ENCODE assay signal across 21 cellular contexts in genomic region chr7:1926908-1927306, GRCh38.
DNase-seq lines count a peak whose midpoint lies in the region; ATAC-seq, FAIRE-seq and TF ChIP-seq lines count a peak whose summit lies in the region.
"Had no signal": no experiment of that assay in that cellular context is flagged by ENCODE, and none has a peak within 500 bp of the region (broad histone marks: within the 10 kb centered on the region; RNA-seq: fewer than 3 reads in every experiment).

No MANE protein-coding gene starts in this region.

- H3K4me1 Mint-ChIP-seq in CD8-positive, alpha-beta T cell (ENCODE audit: low read depth) = peaks cover 67% of the 10 kb centered on the region
- H3K4me1 Mint-ChIP-seq in T-helper 17 cell = peaks cover 57% of the 10 kb centered on the region
- peaks cover 40% of the 10 kb centered on the region for H3K4me1 Mint-ChIP-seq in memory B cell

- intact Hi-C loops in CD8-positive, alpha-beta T cell (cut with DNase I, micrococcal nuclease) = loop anchor here (1.0 to 10.0 kb wide), 5 partner anchors 13 to 428 kb away; partner anchors contain the start of gene EIF3B (in 1 of the 2)

- no peaks in the 10 kb centered on the region for H3K27me3 Mint-ChIP-seq in CD8-positive, alpha-beta T cell (ENCODE audit: low read depth)
- H3K27me3 Mint-ChIP-seq in T-helper 17 cell (no peaks in the 10 kb centered on the region), memory B cell (no peaks in the 10 kb centered on the region)

- H3K4me3 ChIP-seq in CD8-positive, alpha-beta T cell (ENCODE audit: low read depth, low read length) = no peak overlapping the region
- H3K4me3 ChIP-seq: breast epithelium, lung, tibial nerve had no signal

- H3K27ac Mint-ChIP-seq in CD8-positive, alpha-beta T cell = peak overlapping the region; percentile 89
- peak overlapping the region; percentile 96 for H3K27ac Mint-ChIP-seq in T-helper 17 cell
- H3K27ac Mint-ChIP-seq in memory B cell = peak overlapping the region; percentile 48

- H3K9me3 ChIP-seq in CD8-positive, alpha-beta T cell (ENCODE audit: low read length) = no peaks in the 10 kb centered on the region
- H3K9me3 ChIP-seq in T-helper 17 cell (ENCODE audit: control insufficient read depth, low read length, poor library complexity, severe bottlenecking) = no peaks in the 10 kb centered on the region
- H3K9me3 ChIP-seq: breast epithelium, tibial nerve had no signal

- H3K27me3 ChIP-seq in CD8-positive, alpha-beta T cell (ENCODE audit: insufficient read depth, low read length) = no peaks in the 10 kb centered on the region
- H3K27me3 ChIP-seq: breast epithelium, tibial nerve had no signal

- peaks cover 8% of the 10 kb centered on the region for H3K36me3 ChIP-seq in CD8-positive, alpha-beta T cell (ENCODE audit: insufficient read depth, low read length)
- H3K36me3 ChIP-seq: breast epithelium had no signal

- no peak for TF ChIP-seq CTCF in CD8-positive, alpha-beta T cell (IDR thresholded peaks at IDR 0.05)

- H3K4me3 Mint-ChIP-seq in CD8-positive, alpha-beta T cell = peak overlapping the region; percentile 64
- H3K4me3 Mint-ChIP-seq in T-helper 17 cell (peak overlapping the region; percentile 89), memory B cell (no peak overlapping the region)

- DNase-seq in CD8-positive, alpha-beta T cell = peak in 1 of 7 experiments; percentile 45
- DNase-seq in HTR-8/SVneo (ENCODE audit: insufficient read length, low spot score) (no peak), T-helper 17 cell (no peak), memory B cell (ENCODE audit: low spot score in 2 of 2) (no peak), COLO668 (lab: John Stamatoyannopoulos, UW; ENCODE audit: unreplicated experiment) (no peak), superior temporal gyrus (ENCODE audit: extremely low spot score) (no peak)
- DNase-seq in activated CD4-positive, alpha-beta T cell treated with anti-CD3 and anti-CD28 coated beads, Interleukin-2, amount 50 U/mL, for 48 hours = no peak
- DNase-seq: activated T-cell treated with anti-CD3 and anti-CD28 coated beads, Interleukin-2, amount 50 U/mL, for 72 hours; foreskin melanocyte; HCEC 1CT; hypothalamus; islet precursor cell; NCI-H187; SW 1271 had no signal

- H3K9me3 Mint-ChIP-seq in CD8-positive, alpha-beta T cell = no peaks in the 10 kb centered on the region
- no peaks in the 10 kb centered on the region for H3K9me3 Mint-ChIP-seq in memory B cell
- H3K9me3 Mint-ChIP-seq: activated T-cell treated with anti-CD3 and anti-CD28 coated beads, Interleukin-2, amount 50 U/mL, for 72 hours; IgD-negative memory B cell had no signal

- POLR2A ChIA-PET in CD8-positive, alpha-beta T cell (lab: Charles Lee) = interaction anchor here (1.3 to 5.6 kb wide), 2 partner anchors 13 to 25 kb away, joined by 4 to 34 read pairs; no protein-coding TSS in a partner anchor

- peaks cover 43% of the 10 kb centered on the region for H3K36me3 Mint-ChIP-seq in CD8-positive, alpha-beta T cell
- no peaks in the 10 kb centered on the region for H3K36me3 Mint-ChIP-seq in T-helper 17 cell (ENCODE audit: low read depth)
- peaks cover 11% of the 10 kb centered on the region for H3K36me3 Mint-ChIP-seq in memory B cell
- H3K36me3 Mint-ChIP-seq: IgD-negative memory B cell had no signal

- peaks cover 66% of the 10 kb centered on the region for H3K4me1 ChIP-seq in CD8-positive, alpha-beta T cell (ENCODE audit: insufficient read depth, low read length)
- H3K4me1 ChIP-seq: breast epithelium, parathyroid adenoma had no signal

- ATAC-seq in CD8-positive, alpha-beta T cell = peak; percentile 64
- ATAC-seq in T-helper 17 cell (peak; percentile 66), memory B cell (ENCODE audit: low read depth) (peak; percentile 17), SK-N-SH treated with all-trans-retinoic acid at 6 μM for 48 hours (no peak)

- FAIRE-seq in HTR-8/SVneo (lab: Jason Lieb, UNC) = peak; percentile 64

- H3K27ac ChIP-seq in CD8-positive, alpha-beta T cell (ENCODE audit: low read depth, low read length) = peak overlapping the region; percentile 56
- H3K27ac ChIP-seq: breast epithelium, parathyroid adenoma, RWPE1, tibial nerve had no signal

- CTCF ChIA-PET in CD8-positive, alpha-beta T cell (lab: Charles Lee) = no interaction called here

TF ChIP-seq in SK-N-SH treated with all-trans-retinoic acid at 6 μM for 48 hours, 23 proteins besides CTCF, POLR2A, EP300 and RAD21 (continues in another document):
- TF ChIP-seq RARB (CRISPR knock-in tag; IDR thresholded peaks at IDR 0.05) = no peak
- TF ChIP-seq TCF4 (CRISPR knock-in tag; IDR thresholded peaks at IDR 0.05; ENCODE audit: borderline replicate concordance) = no peak
- no peak for TF ChIP-seq ESRRG (CRISPR knock-in tag; IDR thresholded peaks at IDR 0.05)
- TF ChIP-seq CSDC2 (CRISPR knock-in tag; IDR thresholded peaks at IDR 0.05) = no peak
- no peak for TF ChIP-seq SNAI2 (CRISPR knock-in tag; IDR thresholded peaks at IDR 0.05)
- TF ChIP-seq ARNTL (CRISPR knock-in tag; IDR thresholded peaks at IDR 0.05; ENCODE audit: borderline replicate concordance, low read depth) = no peak
- TF ChIP-seq POU6F1 (CRISPR knock-in tag; IDR thresholded peaks at IDR 0.05; ENCODE audit: borderline replicate concordance, low read depth) = no peak
- TF ChIP-seq ZFP3 (CRISPR knock-in tag; IDR thresholded peaks at IDR 0.05) = no peak
- no peak for TF ChIP-seq PATZ1 (CRISPR knock-in tag; IDR thresholded peaks at IDR 0.05; ENCODE audit: borderline replicate concordance)
- no peak for TF ChIP-seq GLIS3 (CRISPR knock-in tag; IDR thresholded peaks at IDR 0.05)
- TF ChIP-seq TSHZ2 (CRISPR knock-in tag; IDR thresholded peaks at IDR 0.05) = no peak
- TF ChIP-seq ISL1 (CRISPR knock-in tag; IDR thresholded peaks at IDR 0.05) = no peak
- TF ChIP-seq CSRNP3 (CRISPR knock-in tag; IDR thresholded peaks at IDR 0.05) = no peak
